ENCODE assay signal across 1 cellular context in the genomic region with DNA sequence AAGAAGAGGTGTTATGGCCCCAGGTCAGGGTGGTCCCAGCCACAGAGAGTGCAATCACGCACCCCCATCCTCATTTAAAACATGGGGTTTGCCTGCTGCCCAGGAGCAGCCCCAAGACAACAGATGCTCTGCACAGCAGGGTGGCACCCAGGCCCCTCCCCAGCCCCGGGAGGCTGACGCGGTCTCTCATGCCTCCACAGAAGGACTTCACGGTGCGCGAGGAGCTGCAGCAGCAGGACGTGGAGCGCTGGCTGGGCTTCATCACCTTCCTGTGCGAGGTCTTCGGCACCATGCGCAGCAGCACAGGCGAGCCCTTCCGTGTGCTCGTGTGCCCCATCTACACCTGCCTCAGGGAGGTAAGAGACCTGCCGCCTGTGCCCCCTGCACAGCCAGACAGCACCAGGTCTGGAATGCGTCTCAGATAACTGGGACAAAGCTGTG.
TF ChIP-seq lines count a peak whose summit lies in the region.

No MANE protein-coding gene starts in this region.

TF ChIP-seq in HepG2, 621 proteins besides CTCF, POLR2A, EP300 and RAD21 (continued from another document):
- TF ChIP-seq, protein P1, sequence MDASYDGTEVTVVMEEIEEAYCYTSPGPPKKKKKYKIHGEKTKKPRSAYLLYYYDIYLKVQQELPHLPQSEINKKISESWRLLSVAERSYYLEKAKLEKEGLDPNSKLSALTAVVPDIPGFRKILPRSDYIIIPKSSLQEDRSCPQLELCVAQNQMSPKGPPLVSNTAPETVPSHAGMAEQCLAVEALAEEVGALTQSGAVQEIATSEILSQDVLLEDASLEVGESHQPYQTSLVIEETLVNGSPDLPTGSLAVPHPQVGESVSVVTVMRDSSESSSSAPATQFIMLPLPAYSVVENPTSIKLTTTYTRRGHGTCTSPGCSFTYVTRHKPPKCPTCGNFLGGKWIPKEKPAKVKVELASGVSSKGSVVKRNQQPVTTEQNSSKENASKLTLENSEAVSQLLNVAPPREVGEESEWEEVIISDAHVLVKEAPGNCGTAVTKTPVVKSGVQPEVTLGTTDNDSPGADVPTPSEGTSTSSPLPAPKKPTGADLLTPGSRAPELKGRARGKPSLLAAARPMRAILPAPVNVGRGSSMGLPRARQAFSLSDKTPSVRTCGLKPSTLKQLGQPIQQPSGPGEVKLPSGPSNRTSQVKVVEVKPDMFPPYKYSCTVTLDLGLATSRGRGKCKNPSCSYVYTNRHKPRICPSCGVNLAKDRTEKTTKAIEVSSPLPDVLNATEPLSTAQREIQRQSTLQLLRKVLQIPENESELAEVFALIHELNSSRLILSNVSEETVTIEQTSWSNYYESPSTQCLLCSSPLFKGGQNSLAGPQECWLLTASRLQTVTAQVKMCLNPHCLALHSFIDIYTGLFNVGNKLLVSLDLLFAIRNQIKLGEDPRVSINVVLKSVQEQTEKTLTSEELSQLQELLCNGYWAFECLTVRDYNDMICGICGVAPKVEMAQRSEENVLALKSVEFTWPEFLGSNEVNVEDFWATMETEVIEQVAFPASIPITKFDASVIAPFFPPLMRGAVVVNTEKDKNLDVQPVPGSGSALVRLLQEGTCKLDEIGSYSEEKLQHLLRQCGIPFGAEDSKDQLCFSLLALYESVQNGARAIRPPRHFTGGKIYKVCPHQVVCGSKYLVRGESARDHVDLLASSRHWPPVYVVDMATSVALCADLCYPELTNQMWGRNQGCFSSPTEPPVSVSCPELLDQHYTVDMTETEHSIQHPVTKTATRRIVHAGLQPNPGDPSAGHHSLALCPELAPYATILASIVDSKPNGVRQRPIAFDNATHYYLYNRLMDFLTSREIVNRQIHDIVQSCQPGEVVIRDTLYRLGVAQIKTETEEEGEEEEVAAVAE (CRISPR knock-in tag; IDR thresholded peaks at IDR 0.05; ENCODE audit: borderline replicate concordance): no peak
- no peak for TF ChIP-seq PAWR (CRISPR knock-in tag; IDR thresholded peaks at IDR 0.05; ENCODE audit: borderline replicate concordance)
- no peak for TF ChIP-seq RBFOX2 (IDR thresholded peaks at IDR 0.05; ENCODE audit: low read depth, low read length)
- no peak for TF ChIP-seq KLF11 (CRISPR knock-in tag; IDR thresholded peaks at IDR 0.05)
- no peak for TF ChIP-seq EHMT2 (IDR thresholded peaks at IDR 0.05; ENCODE audit: borderline replicate concordance, low read depth, low read length)
- no peak for TF ChIP-seq PHF8 (CRISPR knock-in tag; IDR thresholded peaks at IDR 0.05)
- TF ChIP-seq GATAD1 (CRISPR knock-in tag; IDR thresholded peaks at IDR 0.05): no peak
- TF ChIP-seq NR3C1 (CRISPR knock-in tag; IDR thresholded peaks at IDR 0.05): no peak
- TF ChIP-seq CBX1 (IDR thresholded peaks at IDR 0.05; ENCODE audit: low read depth): no peak
- no peak for TF ChIP-seq NR2F2 (IDR thresholded peaks at IDR 0.05; ENCODE audit: borderline replicate concordance, low read depth)
- no peak for TF ChIP-seq NFIB (CRISPR knock-in tag; IDR thresholded peaks at IDR 0.05; ENCODE audit: borderline replicate concordance)
- TF ChIP-seq, protein P2, sequence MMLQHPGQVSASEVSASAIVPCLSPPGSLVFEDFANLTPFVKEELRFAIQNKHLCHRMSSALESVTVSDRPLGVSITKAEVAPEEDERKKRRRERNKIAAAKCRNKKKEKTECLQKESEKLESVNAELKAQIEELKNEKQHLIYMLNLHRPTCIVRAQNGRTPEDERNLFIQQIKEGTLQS (CRISPR knock-in tag; IDR thresholded peaks at IDR 0.05): no peak
- TF ChIP-seq MED1 (CRISPR knock-in tag; IDR thresholded peaks at IDR 0.05): no peak
- TF ChIP-seq ZFP36L1 (CRISPR knock-in tag; IDR thresholded peaks at IDR 0.05): no peak
- TF ChIP-seq ZNF17 (CRISPR knock-in tag; IDR thresholded peaks at IDR 0.05): no peak
- TF ChIP-seq ZNF501 (CRISPR knock-in tag; IDR thresholded peaks at IDR 0.05): no peak
- TF ChIP-seq, protein P3, sequence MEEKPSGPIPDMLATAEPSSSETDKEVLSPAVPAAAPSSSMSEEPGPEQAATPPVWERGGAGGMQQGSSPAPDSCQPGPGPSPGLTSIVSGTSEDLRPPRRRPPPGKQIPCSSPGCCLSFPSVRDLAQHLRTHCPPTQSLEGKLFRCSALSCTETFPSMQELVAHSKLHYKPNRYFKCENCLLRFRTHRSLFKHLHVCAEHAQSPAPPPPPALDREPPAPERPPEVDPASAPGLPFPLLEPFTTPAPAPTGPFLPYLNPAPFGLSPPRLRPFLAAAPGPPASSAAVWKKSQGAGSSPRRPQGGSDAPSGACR (CRISPR knock-in tag; IDR thresholded peaks at IDR 0.05): no peak
- TF ChIP-seq ZC3H13 (CRISPR knock-in tag; IDR thresholded peaks at IDR 0.05): no peak
